ENCODE assay signal across 23 cellular contexts in genomic region chr5:98587166-98587565, GRCh38.
"Had no signal": no experiment of that assay in that cellular context is flagged by ENCODE, and none has a peak within 500 bp of the region (broad histone marks: within the 10 kb centered on the region; RNA-seq: fewer than 3 reads in every experiment).

No MANE protein-coding gene starts in this region.

- H3K4me1 Mint-ChIP-seq: immature natural killer cell; naive thymus-derived CD4-positive, alpha-beta T cell had no signal

- H3K9me3 ChIP-seq: colonic mucosa, esophagus muscularis mucosa, gastrocnemius medialis, lower lobe of right lung had no signal

- H3K4me3 Mint-ChIP-seq: dendritic cell treated with granulocyte-macrophage colony-stimulating factor and Interleukin-4, amounts not matched to agents 40 ng/mL and 50 ng/mL, for 4 days; immature natural killer cell; mesothelial cell of epicardium; naive thymus-derived CD4-positive, alpha-beta T cell had no signal

- ATAC-seq: foreskin keratinocyte; gastrocnemius medialis; heart left ventricle; left lung; left ventricle myocardium superior; lower lobe of right lung; naive thymus-derived CD4-positive, alpha-beta T cell had no signal

- H3K36me3 Mint-ChIP-seq: immature natural killer cell; mesothelial cell of epicardium; naive thymus-derived CD4-positive, alpha-beta T cell had no signal

- H3K27me3 Mint-ChIP-seq: dendritic cell treated with granulocyte-macrophage colony-stimulating factor and Interleukin-4, amounts not matched to agents 40 ng/mL and 50 ng/mL, for 4 days had no signal

- H3K4me3 ChIP-seq: colonic mucosa, dorsolateral prefrontal cortex, esophagus muscularis mucosa, gastrocnemius medialis, heart left ventricle, hepatocyte, left lung, lower lobe of right lung had no signal

- H3K4me1 ChIP-seq: colonic mucosa, foreskin keratinocyte, gastrocnemius medialis, heart left ventricle, left lung, lower lobe of right lung had no signal

- FAIRE-seq: endothelial cell of umbilical vein, kidney had no signal

- H3K36me3 ChIP-seq: colonic mucosa, esophagus muscularis mucosa, gastrocnemius medialis, heart left ventricle, left lung, lower lobe of right lung had no signal

- DNase-seq: colonic mucosa; cortex of kidney; dorsolateral prefrontal cortex; effector CD4-positive, alpha-beta T cell; effector memory CD4-positive, alpha-beta T cell; foreskin keratinocyte; gastrocnemius medialis; heart left ventricle; hypothalamus; immature natural killer cell; islet precursor cell; kidney; kidney glomerular epithelial cell; left lung; left ventricle myocardium superior; lower lobe of right lung; mesenchymal stem cell; naive thymus-derived CD4-positive, alpha-beta T cell had no signal

- H3K27ac Mint-ChIP-seq: dendritic cell treated with granulocyte-macrophage colony-stimulating factor and Interleukin-4, amounts not matched to agents 40 ng/mL and 50 ng/mL, for 4 days; immature natural killer cell; mesothelial cell of epicardium; naive thymus-derived CD4-positive, alpha-beta T cell had no signal
